Comparison of ENCODE assay signal across 24 cellular contexts in the genomic region with DNA sequence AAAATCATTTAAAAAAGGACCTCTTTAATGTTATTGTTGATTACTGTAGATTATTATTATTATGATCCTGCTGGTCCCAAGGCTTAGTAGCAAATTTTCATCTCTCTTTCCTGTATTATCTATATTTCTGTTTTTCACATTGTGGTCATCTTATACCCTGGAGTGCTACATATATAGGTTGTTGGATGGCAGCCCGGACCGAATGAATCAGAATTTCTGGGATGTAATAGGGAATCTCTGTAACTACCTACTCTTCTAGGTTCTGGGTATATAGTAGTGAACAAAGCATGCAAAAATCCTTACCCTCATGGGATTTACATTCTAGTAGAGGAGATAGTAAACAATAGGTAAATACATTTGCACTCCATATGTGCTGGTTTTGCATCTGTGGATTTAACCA.
"Had no signal": no experiment of that assay in that cellular context is flagged by ENCODE, and none has a peak within 500 bp of the region (broad histone marks: within the 10 kb centered on the region; RNA-seq: fewer than 3 reads in every experiment).

No MANE protein-coding gene starts in this region.

- FAIRE-seq: keratinocyte, urothelium cell line had no signal

- H3K4me3 ChIP-seq: adrenal gland, gastrocnemius medialis, hepatocyte, ovary, thoracic aorta had no signal

- H3K4me2 ChIP-seq: hepatocyte had no signal

- H3K27me3 ChIP-seq: adrenal gland, gastrocnemius medialis, hepatocyte, neutrophil, ovary had no signal

- H3K9me3 ChIP-seq: adrenal gland, gastrocnemius medialis, neutrophil, ovary, thoracic aorta had no signal

- H3K79me2 ChIP-seq: hepatocyte had no signal

- DNase-seq: activated B cell treated with CpG ODN at 0.5 μM for 24 hours; activated CD4-positive, alpha-beta T cell treated with anti-CD3 and anti-CD28 coated beads, Interleukin-2, amount 50 U/mL, for 1 hour; activated naive CD4-positive, alpha-beta T cell treated with Interleukin-2 at 50 U/mL for 16 hours; activated T-cell treated with anti-CD3 and anti-CD28 coated beads for 4 hours; activated T-cell treated with anti-CD3 and anti-CD28 coated beads, Interleukin-2, amount 50 U/mL, for 72 hours; adrenal gland; aorta; caudate nucleus; endodermal cell; gastrocnemius medialis; left cardiac atrium; left ventricle myocardium superior; naive B cell; nephron progenitor cell; ovary; stimulated activated naive CD8-positive, alpha-beta T cell treated with anti-CD3 and anti-CD28 coated beads, Interleukin-15, Interleukin-2, amounts not matched to agents 100 U/mL and 50 U/mL, for 24 hours; T-helper 2 cell; trophoblast cell had no signal

- H2AFZ ChIP-seq: hepatocyte had no signal

- H3K27ac ChIP-seq: adrenal gland, gastrocnemius medialis, hepatocyte, neutrophil, ovary, thoracic aorta had no signal

- ATAC-seq: activated T-cell treated with anti-CD3 and anti-CD28 coated beads, Interleukin-2, amount 50 U/mL, for 72 hours; esophagus mucosa; gastrocnemius medialis; left cardiac atrium; left ventricle myocardium superior; stimulated activated naive CD8-positive, alpha-beta T cell treated with anti-CD3 and anti-CD28 coated beads, Interleukin-15, Interleukin-2, amounts not matched to agents 100 U/mL and 50 U/mL, for 24 hours had no signal

- H3K36me3 ChIP-seq: adrenal gland, gastrocnemius medialis, neutrophil, ovary, thoracic aorta had no signal
